ENCODE assay signal across 20 cellular contexts in the genomic region with DNA sequence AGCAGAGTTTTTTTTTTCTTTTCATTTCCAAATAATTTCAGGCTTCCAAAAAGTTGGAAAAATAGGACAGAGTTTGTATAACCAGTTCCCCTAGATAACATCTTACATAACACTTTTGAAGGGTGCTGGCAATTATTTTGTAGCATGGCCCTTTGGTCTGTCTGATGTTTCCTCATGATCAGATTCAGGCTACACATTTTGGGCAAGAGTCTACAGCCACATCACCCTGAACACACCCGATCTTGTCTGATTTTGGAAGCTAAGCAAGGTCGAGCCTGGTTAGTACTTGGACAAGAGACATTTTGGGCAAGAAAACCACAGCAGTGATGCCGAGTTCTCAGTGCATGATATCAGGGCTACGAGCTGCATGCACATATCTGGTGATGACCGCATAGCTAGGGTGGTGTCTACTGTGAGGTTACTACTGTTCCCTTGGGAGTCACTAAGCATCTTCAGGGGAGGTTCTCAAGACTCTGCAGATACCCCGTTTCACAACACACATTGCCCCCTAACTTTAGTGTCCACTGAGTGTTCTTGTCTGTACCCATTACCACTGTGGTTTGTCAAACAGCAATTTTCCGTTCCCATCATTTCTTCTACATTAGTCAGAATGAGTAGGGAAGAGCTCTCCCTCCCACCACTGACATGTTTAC.
A peak's percentile ranks its signal among the peaks of the same experiment; 100 is the strongest.
DNase-seq lines count a peak whose midpoint lies in the region; ATAC-seq, FAIRE-seq and TF ChIP-seq lines count a peak whose summit lies in the region.
"Had no signal": no experiment of that assay in that cellular context is flagged by ENCODE, and none has a peak within 500 bp of the region (broad histone marks: within the 10 kb centered on the region; RNA-seq: fewer than 3 reads in every experiment).

No MANE protein-coding gene starts in this region.

- intact Hi-C loops in CD8-positive, alpha-beta T cell (cut with DNase I, micrococcal nuclease) = loop anchor here in 1 of 2 experiments (5.0 kb wide), 1 partner anchor 52 kb away; no protein-coding TSS in a partner anchor
- intact Hi-C loops in IMR-90 (cut with micrococcal nuclease) = no loop called here
- intact Hi-C loops in posterior vena cava (cut with DNase I) = loop anchor here in 1 of 2 donors (10.0 kb wide), 1 partner anchor 116 kb away; no protein-coding TSS in a partner anchor

- 0 out of 2 replicates have a peak overlapping the region, but pooled peaks have one; percentile 12 for H3K4ac ChIP-seq in IMR-90 (ENCODE audit: low read depth, low read length)

- H2AFZ ChIP-seq in IMR-90 (replicated peaks; ENCODE audit: low read length, poor library complexity) = no peak overlapping the region

- TF ChIP-seq RAD21 in IMR-90 (IDR thresholded peaks at IDR 0.05; ENCODE audit: low read length) = no peak

- H4K91ac ChIP-seq in IMR-90 (ENCODE audit: insufficient read depth, low read depth, low read length) = no peak overlapping the region

- H3K27me3 ChIP-seq in CD8-positive, alpha-beta T cell (ENCODE audit: insufficient read depth, low read length) = no peaks in the 10 kb centered on the region
- H3K27me3 ChIP-seq in IMR-90 (ENCODE audit: control insufficient read depth, insufficient read depth, low read length) (no peaks in the 10 kb centered on the region), skeletal muscle satellite cell (ENCODE audit: control insufficient read depth, insufficient read depth, low read length) (no peaks in the 10 kb centered on the region)
- H3K27me3 ChIP-seq: BLaER1 treated with 17β-estradiol and CSF1 and Interleukin-3, amounts not matched to agents 10 nM and 100 nM had no signal

- H3K9ac ChIP-seq in IMR-90 (ENCODE audit: low read depth, low read length) (no peak overlapping the region), skeletal muscle satellite cell (ENCODE audit: low read depth, low read length) (no peak overlapping the region)
- H3K9ac ChIP-seq: BLaER1 treated with 17β-estradiol and CSF1 and Interleukin-3, amounts not matched to agents 10 nM and 100 nM had no signal

- H3K14ac ChIP-seq in IMR-90 (replicated peaks; ENCODE audit: low read depth, low read length) = peak overlapping the region; percentile 49

- in situ Hi-C loops in IMR-90 (cut with MboI; ENCODE audit: low sequenced_read_pairs) = loop anchor here (25.0 kb wide), 1 partner anchor 392 kb away; no protein-coding TSS in a partner anchor

- H3K36me3 Mint-ChIP-seq in CD8-positive, alpha-beta T cell = peaks cover 64% of the 10 kb centered on the region
- H3K36me3 Mint-ChIP-seq: brain had no signal

- H3K36me3 ChIP-seq in CD8-positive, alpha-beta T cell (ENCODE audit: insufficient read depth, low read length) = peaks cover 8% of the 10 kb centered on the region
- H3K36me3 ChIP-seq in IMR-90 (ENCODE audit: control insufficient read depth, insufficient read depth, low read length) (peaks cover 7% of the 10 kb centered on the region; the same call in 1 of the 2 replicates), skeletal muscle satellite cell (ENCODE audit: insufficient read depth, low read length) (peaks cover 4% of the 10 kb centered on the region)
- H3K36me3 ChIP-seq: BLaER1 treated with 17β-estradiol and CSF1 and Interleukin-3, amounts not matched to agents 10 nM and 100 nM had no signal

- peak overlapping the region; percentile 2; the same call in 1 of the 2 replicates for H2BK20ac ChIP-seq in IMR-90 (ENCODE audit: low read depth, low read length)

- no peak for DNase-seq in CD8-positive, alpha-beta T cell
- DNase-seq in IMR-90 (peak; percentile 46), fibroblast of mammary gland (ENCODE audit: low read depth) (peak; percentile 98), HTR-8/SVneo (ENCODE audit: insufficient read length, low spot score) (no peak), posterior vena cava (ENCODE audit: low spot score) (no peak)
- DNase-seq: activated naive CD4-positive, alpha-beta T cell treated with anti-CD3 and anti-CD28 coated beads, Interleukin-2, amount 10 ng/mL, durations not matched to agents 7 days and 5 days; dermis blood vessel endothelial cell; DMS53; KBM-7; NCI-H2029 treated with DMSO at 0.1 percent for 48 hours; NCI-H510A; occipital lobe; stimulated activated CD4-positive, alpha-beta T cell treated with anti-CD3 and anti-CD28 coated beads, Interleukin-4, amount 100 ng/mL, for 1 hour had no signal

- ATAC-seq in CD8-positive, alpha-beta T cell = no peak
- ATAC-seq in IMR-90 (ENCODE audit: low read depth) (peak; percentile 68), HG03460 (IDR thresholded peaks at IDR 0.05; ENCODE audit: unreplicated experiment) (no peak)

- H2BK15ac ChIP-seq in IMR-90 (ENCODE audit: low read depth, low read length) = no peak overlapping the region; the same call in 2 of the 3 replicates

- H3K4me1 Mint-ChIP-seq in CD8-positive, alpha-beta T cell (ENCODE audit: low read depth) = peaks cover 6% of the 10 kb centered on the region
- H3K4me1 Mint-ChIP-seq: activated naive CD4-positive, alpha-beta T cell treated with anti-CD3 and anti-CD28 coated beads, Interleukin-2, amount 10 ng/mL, durations not matched to agents 7 days and 5 days; brain had no signal

- no peak for FAIRE-seq in HTR-8/SVneo (lab: Jason Lieb, UNC)
- FAIRE-seq: GM18507, GM19239 had no signal

- no peaks in the 10 kb centered on the region; the same call in 1 of the 2 replicates for H4K20me1 ChIP-seq in IMR-90 (ENCODE audit: insufficient read depth, low read length)
- H4K20me1 ChIP-seq: BLaER1 treated with 17β-estradiol and CSF1 and Interleukin-3, amounts not matched to agents 10 nM and 100 nM had no signal

- 100% methylated on average over 2 of the region's 7 CpGs; no CpG with 5 or more reads in 1 of the 2 experiments for WGBS in IMR-90 (ENCODE audit: extremely low coverage in 2 of 2, insufficient read length in 1 of 2), 2 experiments

- peaks cover 8 to 19% of the 10 kb centered on the region in 2 experiments; a peak in 2 of 4 replicates for H3K79me1 ChIP-seq in IMR-90 (ENCODE audit: low read depth in 1 of 2, low read length in 2 of 2)

- peak overlapping the region; percentile 33 for H2BK120ac ChIP-seq in IMR-90 (ENCODE audit: low read depth, low read length)

- H3K4me2 ChIP-seq in IMR-90 (ENCODE audit: low read depth, low read length) (no peak overlapping the region), skeletal muscle satellite cell (ENCODE audit: low read length) (peak overlapping the region; percentile 36)
- H3K4me2 ChIP-seq: BLaER1 treated with 17β-estradiol and CSF1 and Interleukin-3, amounts not matched to agents 10 nM and 100 nM had no signal

- no peaks in the 10 kb centered on the region for H3K27me3 Mint-ChIP-seq in CD8-positive, alpha-beta T cell (ENCODE audit: low read depth)
- H3K27me3 Mint-ChIP-seq: activated naive CD4-positive, alpha-beta T cell treated with anti-CD3 and anti-CD28 coated beads, Interleukin-2, amount 10 ng/mL, durations not matched to agents 7 days and 5 days had no signal

- peak overlapping the region; percentile 20; the same call in 1 of the 2 replicates for H2AK5ac ChIP-seq in IMR-90 (ENCODE audit: low read depth, low read length)

- CTCF ChIA-PET in CD8-positive, alpha-beta T cell (lab: Charles Lee) = no interaction called here
- CTCF ChIA-PET in IMR-90 (lab: Yijun Ruan, JAX) = interaction anchor here (1.1 kb wide), 1 partner anchor 142 kb away, joined by 3 read pairs; no protein-coding TSS in a partner anchor

- H3K9me3 Mint-ChIP-seq in CD8-positive, alpha-beta T cell = no peaks in the 10 kb centered on the region
- H3K9me3 Mint-ChIP-seq: activated naive CD4-positive, alpha-beta T cell treated with anti-CD3 and anti-CD28 coated beads, Interleukin-2, amount 10 ng/mL, durations not matched to agents 7 days and 5 days; brain had no signal

- no peak overlapping the region for H3K27ac ChIP-seq in CD8-positive, alpha-beta T cell (ENCODE audit: low read depth, low read length)
- no peak overlapping the region for H3K27ac ChIP-seq in IMR-90 (ENCODE audit: insufficient read depth, low read length)
- H3K27ac ChIP-seq: BLaER1 treated with 17β-estradiol and CSF1 and Interleukin-3, amounts not matched to agents 10 nM and 100 nM; RWPE1 had no signal

- peaks cover 15% of the 10 kb centered on the region for H3K9me1 ChIP-seq in IMR-90 (ENCODE audit: insufficient read depth, low read length)

- peak overlapping the region; percentile 33 for H3K27ac Mint-ChIP-seq in CD8-positive, alpha-beta T cell
- H3K27ac Mint-ChIP-seq: activated naive CD4-positive, alpha-beta T cell treated with anti-CD3 and anti-CD28 coated beads, Interleukin-2, amount 10 ng/mL, durations not matched to agents 7 days and 5 days; brain had no signal

- H2AK9ac ChIP-seq in IMR-90 (replicated peaks; ENCODE audit: low read depth, low read length, poor library complexity) = peak overlapping the region; percentile 23

- H3K23ac ChIP-seq in IMR-90 (ENCODE audit: low read depth, low read length) = no peak overlapping the region

- no TSS peak for BruUV-seq in IMR-90 (replicated peaks; lab: Mats Ljungman, UMichigan)

- POLR2A ChIA-PET in CD8-positive, alpha-beta T cell (lab: Charles Lee) = no interaction called here
- POLR2A ChIA-PET in IMR-90 (lab: Charles Lee; ENCODE audit: unreplicated experiment) = no interaction called here

- no peak overlapping the region for H3K4me3 ChIP-seq in CD8-positive, alpha-beta T cell (ENCODE audit: low read depth, low read length)
- H3K4me3 ChIP-seq in IMR-90 (ENCODE audit: insufficient read depth, low read depth, low read length) (no peak overlapping the region), fibroblast of mammary gland (ENCODE audit: control insufficient read depth, low read depth, low read length) (no peak overlapping the region), skeletal muscle satellite cell (ENCODE audit: low read length) (no peak overlapping the region)
- H3K4me3 ChIP-seq: BLaER1 treated with 17β-estradiol and CSF1 and Interleukin-3, amounts not matched to agents 10 nM and 100 nM had no signal

- no peaks in the 10 kb centered on the region for H3K4me1 ChIP-seq in CD8-positive, alpha-beta T cell (ENCODE audit: insufficient read depth, low read length)
- H3K4me1 ChIP-seq in IMR-90 (ENCODE audit: control insufficient read depth, insufficient read depth, low read length) (peaks cover 9% of the 10 kb centered on the region), skeletal muscle satellite cell (ENCODE audit: control insufficient read depth, insufficient read depth, low read length) (peaks cover 12% of the 10 kb centered on the region)
- H3K4me1 ChIP-seq: BLaER1 treated with 17β-estradiol and CSF1 and Interleukin-3, amounts not matched to agents 10 nM and 100 nM had no signal

- H3K4me3 Mint-ChIP-seq in CD8-positive, alpha-beta T cell = no peak overlapping the region
- H3K4me3 Mint-ChIP-seq: activated naive CD4-positive, alpha-beta T cell treated with anti-CD3 and anti-CD28 coated beads, Interleukin-2, amount 10 ng/mL, durations not matched to agents 7 days and 5 days; brain had no signal

- dilution Hi-C loops in IMR-90 (cut with HindIII; ENCODE audit: low sequenced_read_pairs, unreplicated experiment) = no loop called here

- no peak for TF ChIP-seq CTCF in CD8-positive, alpha-beta T cell (IDR thresholded peaks at IDR 0.05)
- TF ChIP-seq CTCF in IMR-90 (conservative IDR thresholded peaks at IDR 0.05; ENCODE audit: low read depth, low read length) (no peak), fibroblast of mammary gland (conservative IDR thresholded peaks at IDR 0.05; ENCODE audit: control insufficient read depth, insufficient read depth, low read depth, low read length) (no peak)

- H4K5ac ChIP-seq in IMR-90 (ENCODE audit: low read depth, low read length) = no peak overlapping the region

- H3K56ac ChIP-seq in IMR-90 (ENCODE audit: extremely low read depth, insufficient read depth, low read length) = no peak overlapping the region

- H2BK5ac ChIP-seq in IMR-90 (ENCODE audit: low read depth, low read length, poor library complexity, severe bottlenecking) = no peak overlapping the region

- no peak for TF ChIP-seq POLR2A in IMR-90 (IDR thresholded peaks at IDR 0.05; ENCODE audit: low read depth, low read length)

- H3K18ac ChIP-seq in IMR-90 (ENCODE audit: low read depth, low read length) = no peak overlapping the region

- 0 out of 4 replicates have a peak overlapping the region, but pooled peaks of 1 of the 2 experiments have one; percentile 22 for H4K8ac ChIP-seq in IMR-90 (ENCODE audit: low read depth in 2 of 2, low read length in 2 of 2)

- no peaks in the 10 kb centered on the region for H3K9me3 ChIP-seq in CD8-positive, alpha-beta T cell (ENCODE audit: low read length)
- H3K9me3 ChIP-seq in IMR-90 (ENCODE audit: control insufficient read depth, insufficient read depth, low read length) = no peaks in the 10 kb centered on the region
- H3K9me3 ChIP-seq in skeletal muscle satellite cell (replicated peaks; ENCODE audit: low read length) = no peaks in the 10 kb centered on the region
- H3K9me3 ChIP-seq: BLaER1 treated with 17β-estradiol and CSF1 and Interleukin-3, amounts not matched to agents 10 nM and 100 nM had no signal

Comparison
In these comparisons a context has a peak if more than half of its experiments do, and no peak if none do; other contexts are left out.
1. DNase-seq: peak in IMR-90 (single experiment) and fibroblast of mammary gland (single experiment); none in CD8-positive, alpha-beta T cell (0 of 7), HTR-8/SVneo (single experiment) and posterior vena cava (single experiment).